In the genomic region with DNA sequence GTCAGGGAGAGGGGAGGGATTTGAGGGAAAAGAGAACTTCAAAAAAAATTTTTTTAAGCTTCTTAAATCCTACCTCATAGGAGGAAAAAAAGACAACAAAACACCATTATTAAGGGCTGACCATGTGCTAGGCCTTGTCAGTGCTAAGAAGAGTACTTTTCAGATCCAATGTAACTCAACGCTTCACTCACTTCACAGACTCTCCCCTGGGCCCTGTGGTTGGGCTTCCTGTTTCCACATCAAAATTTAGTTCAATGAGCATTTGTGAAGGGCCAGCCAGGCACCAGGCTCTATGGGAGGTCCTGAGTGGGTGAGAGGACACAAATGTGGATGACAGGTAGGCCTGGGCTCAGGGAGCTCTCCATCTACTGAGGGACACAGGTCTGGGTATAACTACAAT, we compare ENCODE assay signal across 12 cellular contexts.
DNase-seq lines count a peak whose midpoint lies in the region; ATAC-seq lines count a peak whose summit lies in the region.
"Had no signal": no experiment of that assay in that cellular context is flagged by ENCODE, and none has a peak within 500 bp of the region (broad histone marks: within the 10 kb centered on the region; RNA-seq: fewer than 3 reads in every experiment).

No MANE protein-coding gene starts in this region.

- peak overlapping the region; percentile 43 for H2BK12ac ChIP-seq in trophoblast cell (ENCODE audit: low read length)

- H3K79me2 ChIP-seq in trophoblast cell (ENCODE audit: control insufficient read depth, insufficient read depth, low read length, poor library complexity) = no peaks in the 10 kb centered on the region

- no peaks in the 10 kb centered on the region for H3K9me3 ChIP-seq in trophoblast cell (ENCODE audit: insufficient read depth, low read depth, low read length)
- H3K9me3 ChIP-seq: Caco-2 had no signal

- no peak overlapping the region for H3K4me3 Mint-ChIP-seq in activated CD4-positive, alpha-beta T cell treated with anti-CD3 and anti-CD28 coated beads for 36 hours

- no peak overlapping the region for H3K4ac ChIP-seq in trophoblast cell (ENCODE audit: low read depth, low read length)

- no peak overlapping the region for H3K4me2 ChIP-seq in trophoblast cell (ENCODE audit: low read length)

- WGBS in trophoblast cell (ENCODE audit: extremely low coverage, insufficient coverage, insufficient read length) = no CpG with 5 or more reads among the region's 1 CpG

- H2BK5ac ChIP-seq in trophoblast cell (ENCODE audit: low read depth, low read length, poor library complexity) = no peak overlapping the region

- POLR2A ChIA-PET in activated CD4-positive, alpha-beta T cell treated with anti-CD3 and anti-CD28 coated beads for 36 hours (lab: Charles Lee) = no interaction called here

- H2AFZ ChIP-seq in trophoblast cell (ENCODE audit: insufficient read depth, low read length, poor library complexity) = no peak overlapping the region

- H3K4me1 ChIP-seq in trophoblast cell (ENCODE audit: control insufficient read depth in 1 of 2, insufficient read depth in 2 of 2, low read length in 2 of 2) = peaks cover 3 to 5% of the 10 kb centered on the region in 2 experiments
- H3K4me1 ChIP-seq: Caco-2 had no signal

- no peak overlapping the region for H3K14ac ChIP-seq in trophoblast cell (ENCODE audit: low read length)

- peaks cover 12% of the 10 kb centered on the region for H3K4me1 Mint-ChIP-seq in activated CD4-positive, alpha-beta T cell treated with anti-CD3 and anti-CD28 coated beads for 36 hours

- H3K27me3 Mint-ChIP-seq in activated CD4-positive, alpha-beta T cell treated with anti-CD3 and anti-CD28 coated beads for 36 hours = peaks cover 13% of the 10 kb centered on the region

- H3K9me3 Mint-ChIP-seq in activated CD4-positive, alpha-beta T cell treated with anti-CD3 and anti-CD28 coated beads for 36 hours (ENCODE audit: low read depth) = no peaks in the 10 kb centered on the region

- no peak overlapping the region for H4K12ac ChIP-seq in trophoblast cell (ENCODE audit: low read depth, low read length)

- no peak overlapping the region for H4K8ac ChIP-seq in trophoblast cell (ENCODE audit: low read depth, low read length)

- H3K18ac ChIP-seq in trophoblast cell (ENCODE audit: low read length) = no peak overlapping the region

- H3K27ac Mint-ChIP-seq in activated CD4-positive, alpha-beta T cell treated with anti-CD3 and anti-CD28 coated beads for 36 hours = no peak overlapping the region

- no peaks in the 10 kb centered on the region for H3K36me3 Mint-ChIP-seq in activated CD4-positive, alpha-beta T cell treated with anti-CD3 and anti-CD28 coated beads for 36 hours (ENCODE audit: low read depth)

- CTCF ChIA-PET in activated CD4-positive, alpha-beta T cell treated with anti-CD3 and anti-CD28 coated beads for 36 hours (lab: Charles Lee) = interaction anchor here (0.8 to 2.4 kb wide), 5 partner anchors 13 to 62 kb away, joined by 3 to 19 read pairs (median 3); no protein-coding TSS in a partner anchor

- intact Hi-C loops in activated CD4-positive, alpha-beta T cell treated with anti-CD3 and anti-CD28 coated beads for 36 hours (cut with DNase I, micrococcal nuclease) = loop anchor here in 1 of 2 experiments (10.0 kb wide), 1 partner anchor 442 kb away; no protein-coding TSS in a partner anchor

- H3K23ac ChIP-seq in trophoblast cell (ENCODE audit: low read length) = no peak overlapping the region

- H3K79me1 ChIP-seq in trophoblast cell (ENCODE audit: low read length) = peaks cover 2% of the 10 kb centered on the region

- peak overlapping the region; percentile 33 for H2BK120ac ChIP-seq in trophoblast cell (ENCODE audit: insufficient read depth, low read length, poor library complexity)

- ATAC-seq in GM18517 (IDR thresholded peaks at IDR 0.05; ENCODE audit: unreplicated experiment) = peak; percentile 43
- ATAC-seq in HG03139 (IDR thresholded peaks at IDR 0.05; ENCODE audit: unreplicated experiment) = peak; percentile 37
- ATAC-seq in activated CD4-positive, alpha-beta T cell treated with anti-CD3 and anti-CD28 coated beads for 36 hours = no peak
- no peak for ATAC-seq in GM21515 (IDR thresholded peaks at IDR 0.05; ENCODE audit: unreplicated experiment)

- no peak overlapping the region for H3K9ac ChIP-seq in trophoblast cell (ENCODE audit: low read length)

- H3K27me3 ChIP-seq in trophoblast cell (ENCODE audit: insufficient read depth, low read length) = no peaks in the 10 kb centered on the region
- H3K27me3 ChIP-seq: cardiac muscle cell had no signal

- no peaks in the 10 kb centered on the region for H3K36me3 ChIP-seq in trophoblast cell (ENCODE audit: control insufficient read depth in 1 of 2, insufficient read depth in 2 of 2, low read length in 2 of 2)
- H3K36me3 ChIP-seq: cardiac muscle cell had no signal

- peak; percentile 67 for DNase-seq in SKM-1 treated with dmso at 0.1 percent for 144 hours (lab: John Stamatoyannopoulos, UW; ENCODE audit: unreplicated experiment)
- DNase-seq in trophoblast cell = no peak
- no peak for DNase-seq in activated CD4-positive, alpha-beta T cell treated with anti-CD3 and anti-CD28 coated beads for 36 hours
- no peak for DNase-seq in DMS79 (lab: John Stamatoyannopoulos, UW)
- no peak for DNase-seq in DMS153 treated with DMSO at 0.1 percent for 48 hours (lab: John Stamatoyannopoulos, UW; ENCODE audit: unreplicated experiment)
- DNase-seq: Caco-2; NCI-H1417 treated with DMSO at 0.1 percent for 48 hours; stimulated activated CD4-positive, alpha-beta T cell treated with anti-CD3 and anti-CD28 coated beads, Interleukin-4, amount 100 ng/mL, for 24 hours had no signal

- no peak overlapping the region for H3K4me3 ChIP-seq in trophoblast cell (ENCODE audit: low read depth, low read length)
- H3K4me3 ChIP-seq: cardiac muscle cell had no signal

- H4K91ac ChIP-seq in trophoblast cell (ENCODE audit: low read depth, low read length) = no peak overlapping the region

- no peak overlapping the region for H3K27ac ChIP-seq in trophoblast cell (ENCODE audit: low read depth, low read length)
- H3K27ac ChIP-seq: cardiac muscle cell had no signal

- H2AK5ac ChIP-seq in trophoblast cell (ENCODE audit: low read length) = peak overlapping the region; percentile 94

Comparison
In these comparisons a context has a peak if more than half of its experiments do, and no peak if none do; other contexts are left out.
1. ATAC-seq: peak in GM18517 (single experiment) and HG03139 (single experiment); none in activated CD4-positive, alpha-beta T cell treated with anti-CD3 and anti-CD28 coated beads for 36 hours (single experiment) and GM21515 (single experiment).